In the genomic region with DNA sequence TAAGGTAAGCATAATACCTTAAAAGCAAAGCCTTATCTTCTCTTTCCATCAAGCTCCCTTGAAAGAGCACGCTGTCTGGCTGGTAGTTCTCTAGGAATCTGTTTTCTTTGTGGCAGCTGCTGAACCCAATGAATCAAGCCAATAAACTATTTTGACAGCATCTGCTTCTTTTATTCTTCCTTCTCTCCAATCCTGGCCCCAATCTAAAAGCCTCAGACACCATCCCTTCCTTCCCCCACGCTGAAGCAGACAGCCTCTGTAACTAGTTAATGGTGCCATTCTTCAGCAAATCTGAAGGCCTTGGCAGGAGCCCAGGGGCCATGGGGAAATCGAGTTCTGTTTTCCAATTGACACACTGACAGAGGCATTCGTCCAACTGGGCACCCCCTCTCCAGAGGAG, we compare ENCODE assay signal across 17 cellular contexts.
DNase-seq lines count a peak whose midpoint lies in the region; ATAC-seq and TF ChIP-seq lines count a peak whose summit lies in the region.
"Had no signal": no experiment of that assay in that cellular context is flagged by ENCODE, and none has a peak within 500 bp of the region (broad histone marks: within the 10 kb centered on the region; RNA-seq: fewer than 3 reads in every experiment).

No MANE protein-coding gene starts in this region.

- DNase-seq in EH (ENCODE audit: low read depth): peak; percentile 7
- peak; percentile 33 for DNase-seq in SW480 (ENCODE audit: low spot score)
- peak; percentile 4 for DNase-seq in inferior parietal cortex (ENCODE audit: extremely low spot score)
- peak; percentile 13 for DNase-seq in putamen (ENCODE audit: low spot score)
- DNase-seq in endothelial cell (ENCODE audit: low spot score): no peak
- no peak for DNase-seq in SW 1271 (lab: John Stamatoyannopoulos, UW)
- DNase-seq: activated CD4-positive, alpha-beta memory T cell treated with anti-CD3 and anti-CD28 coated beads, Interleukin-2, amount 10 ng/mL, durations not matched to agents 7 days and 5 days; activated naive CD8-positive, alpha-beta T cell treated with anti-CD3 and anti-CD28 coated beads, Interleukin-2, amount 50 U/mL, for 24 hours; DMS79; NCI-H187; NCI-H524 treated with DMSO at 0.1 percent for 48 hours; OCI-M1; stimulated activated CD4-positive, alpha-beta T cell treated with anti-CD3 and anti-CD28 coated beads, Interleukin-12 subunit alpha, Interleukin-12 subunit beta, amount 100 ng/mL, for 4 hours; stimulated activated naive CD4-positive, alpha-beta T cell treated with Interleukin-2 at 50 U/mL for 16 hours; WERI-Rb-1 had no signal

- TF ChIP-seq CTCF in endothelial cell (IDR thresholded peaks at IDR 0.05; ENCODE audit: unreplicated experiment): no peak

- ATAC-seq in HG03196 (IDR thresholded peaks at IDR 0.05; ENCODE audit: unreplicated experiment): no peak
- ATAC-seq: activated naive CD8-positive, alpha-beta T cell treated with anti-CD3 and anti-CD28 coated beads, Interleukin-2, amount 50 U/mL, for 24 hours had no signal

- no peak overlapping the region for H3K27ac Mint-ChIP-seq in endothelial cell (ENCODE audit: unreplicated experiment)
- H3K27ac Mint-ChIP-seq: activated CD4-positive, alpha-beta memory T cell treated with anti-CD3 and anti-CD28 coated beads, Interleukin-2, amount 10 ng/mL, durations not matched to agents 7 days and 5 days; activated naive CD8-positive, alpha-beta T cell treated with anti-CD3 and anti-CD28 coated beads, Interleukin-2, amount 50 U/mL, for 24 hours; activated T-helper 1 cell treated with anti-CD3 and anti-CD28 coated beads, Interleukin-12 subunit alpha, Interleukin-12 subunit beta, Interleukin-2, Interleukin-4 antibody, amounts not matched to agents 30 ng/mL and 10 ng/mL and 1 ng/mL, durations not matched to agents 14 hours and 24 hours and 36 hours had no signal

- no peaks in the 10 kb centered on the region for H3K36me3 Mint-ChIP-seq in endothelial cell (ENCODE audit: low read depth, unreplicated experiment)

- H3K4me3 Mint-ChIP-seq in endothelial cell (ENCODE audit: unreplicated experiment): no peak overlapping the region
- H3K4me3 Mint-ChIP-seq: activated CD4-positive, alpha-beta memory T cell treated with anti-CD3 and anti-CD28 coated beads, Interleukin-2, amount 10 ng/mL, durations not matched to agents 7 days and 5 days; activated naive CD8-positive, alpha-beta T cell treated with anti-CD3 and anti-CD28 coated beads, Interleukin-2, amount 50 U/mL, for 24 hours; activated T-helper 1 cell treated with anti-CD3 and anti-CD28 coated beads, Interleukin-12 subunit alpha, Interleukin-12 subunit beta, Interleukin-2, Interleukin-4 antibody, amounts not matched to agents 30 ng/mL and 10 ng/mL and 1 ng/mL, durations not matched to agents 14 hours and 24 hours and 36 hours had no signal

- H3K4me1 Mint-ChIP-seq in endothelial cell (ENCODE audit: unreplicated experiment): no peaks in the 10 kb centered on the region
- H3K4me1 Mint-ChIP-seq: activated naive CD8-positive, alpha-beta T cell treated with anti-CD3 and anti-CD28 coated beads, Interleukin-2, amount 50 U/mL, for 24 hours had no signal

- no peaks in the 10 kb centered on the region for H3K9me3 Mint-ChIP-seq in endothelial cell (ENCODE audit: unreplicated experiment)
- H3K9me3 Mint-ChIP-seq: activated naive CD8-positive, alpha-beta T cell treated with anti-CD3 and anti-CD28 coated beads, Interleukin-2, amount 50 U/mL, for 24 hours had no signal

- H3K27me3 Mint-ChIP-seq in endothelial cell (ENCODE audit: unreplicated experiment): peaks cover 2% of the 10 kb centered on the region
- H3K27me3 Mint-ChIP-seq: activated CD4-positive, alpha-beta memory T cell treated with anti-CD3 and anti-CD28 coated beads, Interleukin-2, amount 10 ng/mL, durations not matched to agents 7 days and 5 days had no signal

Comparison
In these comparisons a context has a peak if more than half of its experiments do, and no peak if none do; other contexts are left out.
1. DNase-seq: peak in EH (single experiment), SW480 (single experiment), inferior parietal cortex (single experiment) and putamen (single experiment); none in endothelial cell (single experiment) and SW 1271 (0 of 2).